13 cellular contexts compared by ENCODE assay signal in the genomic region with DNA sequence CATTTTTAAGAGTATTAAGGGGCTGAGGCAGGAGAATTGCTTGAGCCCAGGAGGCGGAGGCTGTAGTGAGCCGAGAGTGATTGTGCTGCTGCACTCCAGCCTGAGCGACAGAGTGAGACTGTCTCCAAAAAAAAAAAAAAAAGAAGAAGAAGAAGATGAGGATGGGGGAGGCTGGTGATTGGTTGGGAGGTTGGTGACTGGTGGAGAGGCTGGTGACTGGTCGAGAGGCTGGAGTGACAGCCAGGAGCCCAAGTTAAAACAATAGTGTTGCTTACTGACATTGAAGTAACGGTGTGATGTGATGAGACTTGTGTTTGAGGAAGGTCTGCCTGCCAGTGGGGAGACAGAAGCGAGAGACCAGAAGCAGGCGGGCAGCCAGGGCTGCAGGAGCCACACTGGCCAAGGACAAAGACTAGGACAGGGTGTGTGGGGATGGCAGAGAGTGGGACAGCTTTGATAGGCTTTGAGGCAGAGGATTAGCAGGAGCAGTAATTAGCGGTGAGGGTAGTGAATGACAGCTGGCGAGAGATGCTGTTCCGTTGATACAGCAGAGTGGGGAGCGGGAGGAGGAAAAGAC. TPM values are rescaled to one million over a fixed set of nuclear protein-coding genes. Genes with fewer than 3 reads are reported as not detected.
DNase-seq lines count a peak whose midpoint lies in the region; ATAC-seq and TF ChIP-seq lines count a peak whose summit lies in the region.
"Had no signal": no experiment of that assay in that cellular context is flagged by ENCODE, and none has a peak within 500 bp of the region (broad histone marks: within the 10 kb centered on the region; RNA-seq: fewer than 3 reads in every experiment).

No MANE protein-coding gene starts in this region.

- H3K9me3 ChIP-seq in heart right ventricle = no peaks in the 10 kb centered on the region
- H3K9me3 ChIP-seq: neutrophil had no signal

- 60 to 75% methylated on average over 11 of the region's 11 CpGs for WGBS in heart right ventricle, 2 donors

- peaks cover 44% of the 10 kb centered on the region for H3K36me3 Mint-ChIP-seq in natural killer cell treated with Interleukin-12 subunit alpha and Interleukin-12 subunit beta and Interleukin-15 and Interleukin-18, amount 100 ng/mL, for 72 hours
- H3K36me3 Mint-ChIP-seq in natural killer cell = no peaks in the 10 kb centered on the region
- peaks cover 6% of the 10 kb centered on the region for H3K36me3 Mint-ChIP-seq in activated naive CD8-positive, alpha-beta T cell

- peak overlapping the region in 1 of 2 donors; percentile 38 for H3K27ac Mint-ChIP-seq in natural killer cell treated with Interleukin-12 subunit alpha and Interleukin-12 subunit beta and Interleukin-15 and Interleukin-18, amount 100 ng/mL, for 72 hours
- H3K27ac Mint-ChIP-seq in natural killer cell = peak overlapping the region in 1 of 2 donors; percentile 24
- H3K27ac Mint-ChIP-seq in activated naive CD8-positive, alpha-beta T cell = peak overlapping the region; percentile 70
- H3K27ac Mint-ChIP-seq: activated T-helper 1 cell treated with anti-CD3 and anti-CD28 coated beads, Interleukin-12 subunit alpha, Interleukin-12 subunit beta, Interleukin-2, Interleukin-4 antibody, amounts not matched to agents 30 ng/mL and 10 ng/mL and 1 ng/mL, durations not matched to agents 14 hours and 24 hours and 36 hours had no signal

- H3K4me1 ChIP-seq in heart right ventricle = peaks cover 2 to 51% (median 37%) of the 10 kb centered on the region in 9 donors

- peaks cover 42 to 60% of the 10 kb centered on the region in 2 donors for H3K4me1 Mint-ChIP-seq in natural killer cell treated with Interleukin-12 subunit alpha and Interleukin-12 subunit beta and Interleukin-15 and Interleukin-18, amount 100 ng/mL, for 72 hours (ENCODE audit: low read depth in 2 of 2)
- peaks cover 47 to 49% of the 10 kb centered on the region in 2 donors for H3K4me1 Mint-ChIP-seq in natural killer cell
- peaks cover 49% of the 10 kb centered on the region for H3K4me1 Mint-ChIP-seq in activated naive CD8-positive, alpha-beta T cell (ENCODE audit: low read depth)

- ATAC-seq in natural killer cell treated with Interleukin-12 subunit alpha and Interleukin-12 subunit beta and Interleukin-15 and Interleukin-18, amount 100 ng/mL, for 72 hours = no peak
- ATAC-seq in natural killer cell = no peak
- peak in 5 of 8 donors; percentile 13 to 67 (median 42) for ATAC-seq in heart right ventricle
- ATAC-seq in HG02938 (IDR thresholded peaks at IDR 0.05; ENCODE audit: unreplicated experiment) = no peak
- ATAC-seq in HG03108 (IDR thresholded peaks at IDR 0.05; ENCODE audit: unreplicated experiment) = no peak

- no peaks in the 10 kb centered on the region for H3K9me3 Mint-ChIP-seq in natural killer cell treated with Interleukin-12 subunit alpha and Interleukin-12 subunit beta and Interleukin-15 and Interleukin-18, amount 100 ng/mL, for 72 hours
- peaks cover 0 to 1% of the 10 kb centered on the region in 2 donors for H3K9me3 Mint-ChIP-seq in natural killer cell
- no peaks in the 10 kb centered on the region for H3K9me3 Mint-ChIP-seq in activated naive CD8-positive, alpha-beta T cell (ENCODE audit: low read depth)
- H3K9me3 Mint-ChIP-seq: activated T-helper 1 cell treated with anti-CD3 and anti-CD28 coated beads, Interleukin-12 subunit alpha, Interleukin-12 subunit beta, Interleukin-2, Interleukin-4 antibody, amounts not matched to agents 30 ng/mL and 10 ng/mL and 1 ng/mL, durations not matched to agents 14 hours and 24 hours and 36 hours had no signal

- H3K27me3 ChIP-seq in heart right ventricle = no peaks in the 10 kb centered on the region
- H3K27me3 ChIP-seq: neutrophil had no signal

- no peak for TF ChIP-seq CTCF in natural killer cell (IDR thresholded peaks at IDR 0.05)
- TF ChIP-seq CTCF in heart right ventricle (IDR thresholded peaks at IDR 0.05) = no peak

- peak overlapping the region in 5 of 10 donors; percentile 2 to 55 (median 5) for H3K27ac ChIP-seq in heart right ventricle
- H3K27ac ChIP-seq: neutrophil had no signal

- no peaks in the 10 kb centered on the region for H3K27me3 Mint-ChIP-seq in natural killer cell treated with Interleukin-12 subunit alpha and Interleukin-12 subunit beta and Interleukin-15 and Interleukin-18, amount 100 ng/mL, for 72 hours
- no peaks in the 10 kb centered on the region for H3K27me3 Mint-ChIP-seq in natural killer cell (ENCODE audit: low read depth in 2 of 2)
- H3K27me3 Mint-ChIP-seq in activated naive CD8-positive, alpha-beta T cell = no peaks in the 10 kb centered on the region

- peak overlapping the region; percentile 9 for H3K4me3 Mint-ChIP-seq in natural killer cell treated with Interleukin-12 subunit alpha and Interleukin-12 subunit beta and Interleukin-15 and Interleukin-18, amount 100 ng/mL, for 72 hours
- no peak overlapping the region for H3K4me3 Mint-ChIP-seq in natural killer cell
- H3K4me3 Mint-ChIP-seq in activated naive CD8-positive, alpha-beta T cell = peak overlapping the region; percentile 24
- H3K4me3 Mint-ChIP-seq: activated T-helper 1 cell treated with anti-CD3 and anti-CD28 coated beads, Interleukin-12 subunit alpha, Interleukin-12 subunit beta, Interleukin-2, Interleukin-4 antibody, amounts not matched to agents 30 ng/mL and 10 ng/mL and 1 ng/mL, durations not matched to agents 14 hours and 24 hours and 36 hours had no signal

- no peak overlapping the region for H3K4me3 ChIP-seq in heart right ventricle

- H3K36me3 ChIP-seq in heart right ventricle = peaks cover 0 to 82% (median 37%) of the 10 kb centered on the region in 9 donors

- intact Hi-C loops in natural killer cell (cut with micrococcal nuclease) (no loop called here), heart right ventricle (cut with DNase I) (loop anchor here in 2 of 10 donors (10.0 kb wide), 2 partner anchors 265 to 1405 kb away; a partner anchor contains a TSS)

- no peak for DNase-seq in natural killer cell treated with Interleukin-12 subunit alpha and Interleukin-12 subunit beta and Interleukin-15 and Interleukin-18, amount 100 ng/mL, for 72 hours (ENCODE audit: low spot score)
- no peak for DNase-seq in natural killer cell
- DNase-seq in heart right ventricle = no peak
- no peak for DNase-seq in germinal center (ENCODE audit: low spot score)
- DNase-seq in DMS114 treated with DMSO at 0.1 percent for 48 hours (lab: John Stamatoyannopoulos, UW; ENCODE audit: unreplicated experiment) = no peak
- DNase-seq: foreskin fibroblast; NCI-H446 treated with DMSO at 0.1 percent for 48 hours; stimulated activated CD4-positive, alpha-beta T cell treated with anti-CD3 and anti-CD28 coated beads, Interleukin-12 subunit alpha, Interleukin-12 subunit beta, amount 100 ng/mL, for 4 hours had no signal

RNA-seq across cellular contexts. Expression of a gene that starts 4.9 kb away (rescaled TPM):
- 100 to 1,000 TPM; 212 to 391 TPM for total RNA-seq in natural killer cell treated with Interleukin-12 subunit alpha and Interleukin-12 subunit beta and Interleukin-15 and Interleukin-18, amount 100 ng/mL, for 72 hours
- total RNA-seq in natural killer cell = 100 to 1,000 TPM; 281 to 307 (median 288) TPM
- 10 to 100 TPM; 38.4 to 69.5 (median 49.6) TPM for total RNA-seq in heart right ventricle
- polyA plus RNA-seq in heart right ventricle = 10 to 100 TPM; 47.6 to 67.6 TPM

RNA-seq across cellular contexts. Expression of a gene that starts 9.7 kb away (rescaled TPM):
- 1 to 10 TPM; 1.8 to 6.0 TPM for total RNA-seq in natural killer cell treated with Interleukin-12 subunit alpha and Interleukin-12 subunit beta and Interleukin-15 and Interleukin-18, amount 100 ng/mL, for 72 hours
- total RNA-seq in natural killer cell = 1 to 10 TPM; 1.0 to 1.9 (median 1.3) TPM
- 1 to 10 TPM in 9 of 10 donors, under 1 TPM in 1; 0.99 to 3.3 (median 1.7) TPM for total RNA-seq in heart right ventricle
- polyA plus RNA-seq in heart right ventricle = 1 to 10 TPM; 3.1 to 3.4 TPM

RNA-seq across cellular contexts. Expression of a gene that starts 12.6 kb away (rescaled TPM):
- 1 to 10 TPM; 2.7 to 7.4 TPM for total RNA-seq in natural killer cell treated with Interleukin-12 subunit alpha and Interleukin-12 subunit beta and Interleukin-15 and Interleukin-18, amount 100 ng/mL, for 72 hours
- total RNA-seq in natural killer cell (1 to 10 TPM; 1.1 to 3.5 (median 1.5) TPM), heart right ventricle (10 to 100 TPM; 13.0 to 23.7 (median 17.7) TPM)
- polyA plus RNA-seq in heart right ventricle = 10 to 100 TPM; 15.4 to 26.3 TPM

RNA-seq across cellular contexts. Expression of a gene that starts 15.9 kb away (rescaled TPM):
- under 1 TPM; 0.64 to 0.73 TPM for total RNA-seq in natural killer cell treated with Interleukin-12 subunit alpha and Interleukin-12 subunit beta and Interleukin-15 and Interleukin-18, amount 100 ng/mL, for 72 hours
- total RNA-seq in natural killer cell (under 1 TPM; 0.18 to 0.84 (median 0.47) TPM), heart right ventricle (1 to 10 TPM in 2 of 10 donors, under 1 TPM in 8; 0.27 to 1.1 (median 0.71) TPM)
- polyA plus RNA-seq in heart right ventricle = under 1 TPM; 0.80 to 0.94 TPM

RNA-seq across cellular contexts. Expression of a gene that starts 27.3 kb away (rescaled TPM):
- 10 to 100 TPM; 32.7 to 38.7 TPM for total RNA-seq in natural killer cell treated with Interleukin-12 subunit alpha and Interleukin-12 subunit beta and Interleukin-15 and Interleukin-18, amount 100 ng/mL, for 72 hours
- total RNA-seq in natural killer cell = 10 to 100 TPM; 35.0 to 44.2 (median 38.1) TPM
- total RNA-seq in heart right ventricle = 10 to 100 TPM in 1 of 10 donors, 1 to 10 TPM in 9; 4.8 to 15.7 (median 6.9) TPM
- 10 to 100 TPM; 10.2 to 14.0 TPM for polyA plus RNA-seq in heart right ventricle

Comparison
In these comparisons a context has a peak if more than half of its experiments do, and no peak if none do; other contexts are left out.
1. ATAC-seq: peak in heart right ventricle (5 of 8); none in natural killer cell treated with Interleukin-12 subunit alpha and Interleukin-12 subunit beta and Interleukin-15 and Interleukin-18, amount 100 ng/mL, for 72 hours (0 of 2), natural killer cell (0 of 3), HG02938 (single experiment) and HG03108 (single experiment).